ENCODE assay signal across 29 cellular contexts in the genomic region with DNA sequence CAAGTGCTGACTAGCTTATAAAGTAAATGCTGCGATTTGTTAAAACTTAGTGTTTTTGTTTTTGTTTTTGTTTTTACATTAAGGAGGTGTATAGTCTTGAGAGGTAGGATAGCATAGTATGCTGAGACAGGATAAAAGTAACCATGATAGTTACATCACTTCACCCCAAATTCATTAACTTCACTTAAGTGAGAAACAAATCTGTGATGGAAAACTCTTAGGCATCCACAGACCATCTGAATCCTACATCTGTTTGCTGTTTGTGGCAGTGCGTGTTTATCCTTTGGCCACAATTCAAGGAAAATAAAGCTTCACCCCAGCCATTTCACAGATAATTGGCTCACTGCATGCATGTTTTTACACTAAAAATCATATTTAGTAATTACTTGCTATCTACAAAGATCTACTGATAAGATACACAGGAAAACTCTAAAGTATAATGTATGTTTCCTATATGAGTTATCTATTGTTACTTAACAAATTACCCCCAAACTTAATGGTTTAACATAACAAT.
"Had no signal": no experiment of that assay in that cellular context is flagged by ENCODE, and none has a peak within 500 bp of the region (broad histone marks: within the 10 kb centered on the region; RNA-seq: fewer than 3 reads in every experiment).

No MANE protein-coding gene starts in this region.

- H3K4me2 ChIP-seq: hepatocyte had no signal

- H3K36me3 ChIP-seq: colonic mucosa, esophagus muscularis mucosa, esophagus squamous epithelium, gastrocnemius medialis, gastroesophageal sphincter, heart left ventricle, heart right ventricle had no signal

- FAIRE-seq: endometrium, endothelial cell of umbilical vein, frontal cortex had no signal

- ATAC-seq: effector memory CD8-positive, alpha-beta T cell; esophagus mucosa; foreskin keratinocyte; gastrocnemius medialis; gastroesophageal sphincter; heart left ventricle; heart right ventricle had no signal

- H3K9me3 ChIP-seq: colonic mucosa, esophagus muscularis mucosa, esophagus squamous epithelium, gastrocnemius medialis, gastroesophageal sphincter, heart left ventricle, heart right ventricle had no signal

- H3K79me2 ChIP-seq: hepatocyte had no signal

- H3K27ac ChIP-seq: colonic mucosa, coronary artery, dorsolateral prefrontal cortex, epithelial cell of prostate, esophagus muscularis mucosa, esophagus squamous epithelium, foreskin keratinocyte, gastrocnemius medialis, gastroesophageal sphincter, heart left ventricle, heart right ventricle, hepatocyte had no signal

- H2AFZ ChIP-seq: hepatocyte had no signal

- H3K27me3 ChIP-seq: colonic mucosa, esophagus muscularis mucosa, esophagus squamous epithelium, gastrocnemius medialis, gastroesophageal sphincter, heart left ventricle, heart right ventricle, hepatocyte had no signal

- H3K4me1 ChIP-seq: colonic mucosa, esophagus muscularis mucosa, esophagus squamous epithelium, foreskin keratinocyte, gastrocnemius medialis, gastroesophageal sphincter had no signal

- DNase-seq: colonic mucosa; cortex of kidney; dermis blood vessel endothelial cell; dorsolateral prefrontal cortex; effector CD4-positive, alpha-beta T cell; effector CD8-positive, alpha-beta T cell; effector memory CD4-positive, alpha-beta T cell; effector memory CD8-positive, alpha-beta T cell; endodermal cell; erythroblast; esophagus squamous epithelium; foreskin fibroblast; foreskin keratinocyte; foreskin melanocyte; gastrocnemius medialis; glutamatergic neuron; head of caudate nucleus; heart left ventricle; heart right ventricle; hippocampal formation had no signal

- H3K4me3 ChIP-seq: colonic mucosa, coronary artery, dorsolateral prefrontal cortex, esophagus muscularis mucosa, esophagus squamous epithelium, gastrocnemius medialis, gastroesophageal sphincter, heart left ventricle, heart right ventricle, hepatocyte had no signal
